ENCODE assay signal across 16 cellular contexts in genomic region chr2:12059616-12060441, GRCh38.
DNase-seq lines count a peak whose midpoint lies in the region; ATAC-seq and TF ChIP-seq lines count a peak whose summit lies in the region.
"Had no signal": no experiment of that assay in that cellular context is flagged by ENCODE, and none has a peak within 500 bp of the region (broad histone marks: within the 10 kb centered on the region; RNA-seq: fewer than 3 reads in every experiment).

No MANE protein-coding gene starts in this region.

- H3K9me3 Mint-ChIP-seq in activated naive CD4-positive, alpha-beta T cell treated with anti-CD3 and anti-CD28 coated beads, Interleukin-2, amount 10 ng/mL, durations not matched to agents 7 days and 5 days = no peaks in the 10 kb centered on the region
- H3K9me3 Mint-ChIP-seq: activated T-helper 2 cell treated with anti-CD3 and anti-CD28 coated beads, Interferon-gamma antibody, Interleukin-2, Interleukin-4, amounts not matched to agents 10 μg/mL and 5 μg/mL and 100 μg/mL, durations not matched to agents 14 hours and 24 hours and 36 hours had no signal

- H3K9me3 ChIP-seq in SU-DHL-6 (ENCODE audit: insufficient read depth, low read length) = no peaks in the 10 kb centered on the region
- H3K9me3 ChIP-seq in lower lobe of right lung = no peaks in the 10 kb centered on the region

- H3K27me3 ChIP-seq in SU-DHL-6 (ENCODE audit: low read length) (no peaks in the 10 kb centered on the region), foreskin keratinocyte (peaks cover 50% of the 10 kb centered on the region), lower lobe of right lung (ENCODE audit: low read depth) (peaks cover 4% of the 10 kb centered on the region)

- TF ChIP-seq CTCF in SU-DHL-6 (IDR thresholded peaks at IDR 0.05; ENCODE audit: insufficient read depth, low read length, poor library complexity, severe bottlenecking) (no peak), foreskin keratinocyte (conservative IDR thresholded peaks at IDR 0.05) (no peak), lower leg skin (IDR thresholded peaks at IDR 0.05) (no peak), lower lobe of right lung (IDR thresholded peaks at IDR 0.05) (no peak)

- peaks cover 16% of the 10 kb centered on the region for H3K27me3 Mint-ChIP-seq in activated naive CD4-positive, alpha-beta T cell treated with anti-CD3 and anti-CD28 coated beads, Interleukin-2, amount 10 ng/mL, durations not matched to agents 7 days and 5 days
- H3K27me3 Mint-ChIP-seq: naive B cell had no signal

- peak overlapping the region; percentile 8; the same call in 1 of the 2 replicates for H3K9ac ChIP-seq in SU-DHL-6 (ENCODE audit: low read length)

- peaks cover 23% of the 10 kb centered on the region; the same call in 1 of the 2 replicates for H3F3A ChIP-seq in SU-DHL-6 (ENCODE audit: insufficient read depth)

- H3K4me1 ChIP-seq in foreskin keratinocyte = no peaks in the 10 kb centered on the region
- no peaks in the 10 kb centered on the region for H3K4me1 ChIP-seq in lower lobe of right lung

- no peaks in the 10 kb centered on the region for H3K79me2 ChIP-seq in SU-DHL-6 (ENCODE audit: insufficient read depth, low read length)

- H3K27ac ChIP-seq in SU-DHL-6 (ENCODE audit: low read depth, low read length) (peak overlapping the region; percentile 24), foreskin keratinocyte (no peak overlapping the region), lower lobe of right lung (no peak overlapping the region)
- H3K27ac ChIP-seq: HL-60 had no signal

- no peak overlapping the region for H3K4me3 Mint-ChIP-seq in activated naive CD4-positive, alpha-beta T cell treated with anti-CD3 and anti-CD28 coated beads, Interleukin-2, amount 10 ng/mL, durations not matched to agents 7 days and 5 days
- H3K4me3 Mint-ChIP-seq: CD14-positive monocyte, naive B cell had no signal

- intact Hi-C loops in lower leg skin (cut with DNase I; ENCODE audit: low total_unique reads) (no loop called here), lower lobe of right lung (cut with DNase I) (no loop called here)

- H3K4me3 ChIP-seq in SU-DHL-6 (ENCODE audit: insufficient read depth, low read length, poor library complexity, severe bottlenecking) (no peak overlapping the region), lower leg skin (ENCODE audit: low read depth, poor library complexity, severe bottlenecking) (no peak overlapping the region), lower lobe of right lung (no peak overlapping the region)

- H3K36me3 ChIP-seq in SU-DHL-6 (ENCODE audit: low read length) = no peaks in the 10 kb centered on the region
- H3K36me3 ChIP-seq in lower lobe of right lung = no peaks in the 10 kb centered on the region

- H3K9me2 ChIP-seq in SU-DHL-6 (replicated peaks; ENCODE audit: insufficient read depth, low read length) = no peaks in the 10 kb centered on the region

- TF ChIP-seq POLR2A in lower leg skin (IDR thresholded peaks at IDR 0.05) = no peak

- H4K20me1 ChIP-seq in SU-DHL-6 (ENCODE audit: low read depth, low read length) = no peaks in the 10 kb centered on the region

- H3K27ac Mint-ChIP-seq in activated naive CD4-positive, alpha-beta T cell treated with anti-CD3 and anti-CD28 coated beads, Interleukin-2, amount 10 ng/mL, durations not matched to agents 7 days and 5 days = no peak overlapping the region
- H3K27ac Mint-ChIP-seq: activated T-helper 2 cell treated with anti-CD3 and anti-CD28 coated beads, Interferon-gamma antibody, Interleukin-2, Interleukin-4, amounts not matched to agents 10 μg/mL and 5 μg/mL and 100 μg/mL, durations not matched to agents 14 hours and 24 hours and 36 hours had no signal

- WGBS in lower leg skin, 2 donors = 62 to 69% methylated on average over 2 of the region's 2 CpGs

- H3K36me3 Mint-ChIP-seq in activated naive CD4-positive, alpha-beta T cell treated with anti-CD3 and anti-CD28 coated beads, Interleukin-2, amount 10 ng/mL, durations not matched to agents 7 days and 5 days = no peaks in the 10 kb centered on the region

- ATAC-seq in foreskin keratinocyte = peak; percentile 69
- no peak for ATAC-seq in lower lobe of right lung

- H3K4me1 Mint-ChIP-seq in activated naive CD4-positive, alpha-beta T cell treated with anti-CD3 and anti-CD28 coated beads, Interleukin-2, amount 10 ng/mL, durations not matched to agents 7 days and 5 days = peaks cover 2% of the 10 kb centered on the region

- DNase-seq in AG20443 (ENCODE audit: low spot score) (peak; percentile 51), HS-27A (ENCODE audit: low read depth) (peak; percentile 55), foreskin keratinocyte (peak in 1 of 2 donors; percentile 18), lower leg skin (ENCODE audit: low spot score in 2 of 2) (no peak), lower lobe of right lung (no peak), NCI-H2171 treated with DMSO at 0.1 percent for 48 hours (lab: John Stamatoyannopoulos, UW) (no peak)
- no peak for DNase-seq in activated naive CD4-positive, alpha-beta T cell treated with anti-CD3 and anti-CD28 coated beads, Interleukin-2, amount 10 ng/mL, durations not matched to agents 7 days and 5 days
- DNase-seq: activated CD4-positive, alpha-beta T cell treated with anti-CD3 and anti-CD28 coated beads, Interleukin-2, amount 50 U/mL, for 1 hour; naive B cell; NCI-H1105; NCI-H774; SW 1271 had no signal

- CTCF ChIA-PET in activated naive CD4-positive, alpha-beta T cell treated with anti-CD3 and anti-CD28 coated beads, Interleukin-2, amount 10 ng/mL, durations not matched to agents 7 days and 5 days (lab: Charles Lee) = no interaction called here

- peak overlapping the region; percentile 10 for H3K4me2 ChIP-seq in SU-DHL-6 (ENCODE audit: low read depth, low read length, poor library complexity, severe bottlenecking)

- no peak overlapping the region for H2AFZ ChIP-seq in SU-DHL-6 (ENCODE audit: low read depth, low read length, severe bottlenecking)

Comparison
In these comparisons a context has a peak if more than half of its experiments do, and no peak if none do; other contexts are left out.
1. DNase-seq: peak in AG20443 (single experiment) and HS-27A (single experiment); none in lower leg skin (0 of 2), lower lobe of right lung (single experiment), NCI-H2171 treated with DMSO at 0.1 percent for 48 hours (single experiment) and activated naive CD4-positive, alpha-beta T cell treated with anti-CD3 and anti-CD28 coated beads, Interleukin-2, amount 10 ng/mL, durations not matched to agents 7 days and 5 days (single experiment).